ENCODE assay signal across 8 cellular contexts in genomic region chr7:77800158-77800557, GRCh38. TPM values are rescaled to one million over a fixed set of nuclear protein-coding genes. Genes with fewer than 3 reads are reported as not detected.
DNase-seq lines count a peak whose midpoint lies in the region; ATAC-seq and TF ChIP-seq lines count a peak whose summit lies in the region.

No MANE protein-coding gene starts in this region.

- peak overlapping the region; percentile 86 for H3K4me2 ChIP-seq in BLaER1

- H4K20me1 ChIP-seq in BLaER1: peaks cover 19% of the 10 kb centered on the region

- no peak for TF ChIP-seq POLR2A in Peyer's patch (IDR thresholded peaks at IDR 0.05)
- no peak for TF ChIP-seq POLR2A in stomach (IDR thresholded peaks at IDR 0.05)

- peak overlapping the region; percentile 89; the same call in 1 of the 2 replicates for H3K9ac ChIP-seq in BLaER1

- peak; percentile 11 for ATAC-seq in GM21825 (IDR thresholded peaks at IDR 0.05; ENCODE audit: unreplicated experiment)

- H3K9me3 ChIP-seq in BLaER1 (peaks cover 13% of the 10 kb centered on the region), WERI-Rb-1 (ENCODE audit: severe bottlenecking) (no peaks in the 10 kb centered on the region), Peyer's patch (no peaks in the 10 kb centered on the region), stomach (no peaks in the 10 kb centered on the region)

- intact Hi-C loops in stomach (cut with DNase I; ENCODE audit: low total_unique reads): no loop called here

- TF ChIP-seq CTCF in WERI-Rb-1 (IDR thresholded peaks at IDR 0.05; ENCODE audit: low read depth, low read length) (no peak), Peyer's patch (IDR thresholded peaks at IDR 0.05) (no peak), stomach (IDR thresholded peaks at IDR 0.05) (no peak)

- H3K27me3 ChIP-seq in BLaER1: no peaks in the 10 kb centered on the region
- H3K27me3 ChIP-seq in WERI-Rb-1 (ENCODE audit: insufficient read depth, low read depth, severe bottlenecking): no peaks in the 10 kb centered on the region
- H3K27me3 ChIP-seq in Peyer's patch: no peaks in the 10 kb centered on the region
- H3K27me3 ChIP-seq in stomach: no peaks in the 10 kb centered on the region

- WGBS in stomach, 5 donors: 36 to 57% (median 43%) methylated on average over 4 of the region's 4 CpGs

- no peak for DNase-seq in WERI-Rb-1
- peak; percentile 54 for DNase-seq in iris pigment epithelial cell (ENCODE audit: low read depth)
- DNase-seq in mesenteric fat pad (ENCODE audit: low spot score): no peak
- DNase-seq in COLO668 (lab: John Stamatoyannopoulos, UW; ENCODE audit: unreplicated experiment): no peak
- DNase-seq in Peyer's patch: no peak
- no peak for DNase-seq in stomach

- H3K4me1 ChIP-seq in BLaER1 (peaks cover 48% of the 10 kb centered on the region), Peyer's patch (peaks cover 0 to 35% (median 10%) of the 10 kb centered on the region in 4 donors), stomach (peaks cover 13 to 48% (median 33%) of the 10 kb centered on the region in 4 donors)

- no peak for TF ChIP-seq EP300 in stomach (IDR thresholded peaks at IDR 0.05)

- H3K36me3 ChIP-seq in BLaER1 (peaks cover 2% of the 10 kb centered on the region), WERI-Rb-1 (peaks cover 8% of the 10 kb centered on the region), Peyer's patch (no peaks in the 10 kb centered on the region), stomach (peaks cover 0 to 2% (median 0%) of the 10 kb centered on the region in 4 donors)

- H3K4me3 ChIP-seq in BLaER1 (peak overlapping the region; percentile 93), WERI-Rb-1 (ENCODE audit: low read depth, low read length) (peak overlapping the region; percentile 77), Peyer's patch (peak overlapping the region in 2 of 4 donors; percentile 9 to 96), stomach (peak overlapping the region in 2 of 4 donors; percentile 86 to 96)

- H3K27ac ChIP-seq in BLaER1 (no peak overlapping the region), WERI-Rb-1 (peak overlapping the region; percentile 93; the same call in 1 of the 2 replicates), Peyer's patch (peak overlapping the region in 1 of 4 donors; percentile 96), stomach (peak overlapping the region in 2 of 5 donors; percentile 76 to 92)

RNA-seq across cellular contexts. Expression of gene PHTF2, which starts 1.6 kb away (rescaled TPM):
- total RNA-seq in mesenteric fat pad (14.5 TPM), Peyer's patch (10 to 100 TPM in 3 of 4 donors, 1 to 10 TPM in 1; 8.6 to 54.5 (median 14.5) TPM), stomach (10 to 100 TPM in 4 of 5 donors, 1 to 10 TPM in 1; 4.6 to 42.9 (median 26.8) TPM)
- 1 to 10 TPM; 2.0 to 4.5 (median 2.0) TPM for polyA plus RNA-seq in stomach

RNA-seq across cellular contexts. Expression of gene TMEM60, which starts 1.9 kb away (rescaled TPM):
- total RNA-seq in mesenteric fat pad: 13.4 TPM
- 10 to 100 TPM in 2 of 4 donors, 1 to 10 TPM in 1, not detected in 1; 8.9 to 11.3 (median 11.1) TPM for total RNA-seq in Peyer's patch
- total RNA-seq in stomach: 10 to 100 TPM in 2 of 5 donors, 1 to 10 TPM in 1, not detected in 2; 8.8 to 14.6 (median 12.1) TPM
- polyA plus RNA-seq in stomach: 10 to 100 TPM; 14.5 to 18.2 (median 16.7) TPM
